ENCODE assay signal across 9 cellular contexts in genomic region chr13:27338816-27339215, GRCh38.
DNase-seq lines count a peak whose midpoint lies in the region; ATAC-seq lines count a peak whose summit lies in the region.
"Had no signal": no experiment of that assay in that cellular context is flagged by ENCODE, and none has a peak within 500 bp of the region (broad histone marks: within the 10 kb centered on the region; RNA-seq: fewer than 3 reads in every experiment).

No MANE protein-coding gene starts in this region.

- no peaks in the 10 kb centered on the region for H3K4me1 Mint-ChIP-seq in activated CD8-positive, alpha-beta T cell treated with anti-CD3 and anti-CD28 coated beads, Interleukin-2, amount 10 ng/mL, durations not matched to agents 7 days and 5 days (ENCODE audit: low read depth)

- H3K23ac ChIP-seq in mesendoderm (ENCODE audit: low read length), result no peak overlapping the region

- POLR2A ChIA-PET in activated CD8-positive, alpha-beta T cell treated with anti-CD3 and anti-CD28 coated beads, Interleukin-2, amount 10 ng/mL, durations not matched to agents 7 days and 5 days (lab: Charles Lee), result no interaction called here

- H3K9ac ChIP-seq in mesendoderm (ENCODE audit: low read length), result no peak overlapping the region

- no CpG with 5 or more reads among the region's 8 CpGs for WGBS in mesendoderm (ENCODE audit: extremely low coverage, insufficient coverage, low lambda C conversion rate)

- no peak overlapping the region for H2BK5ac ChIP-seq in mesendoderm (ENCODE audit: low read length)

- no peak overlapping the region for H3K27ac ChIP-seq in mesendoderm (ENCODE audit: low read depth, low read length)

- H2BK120ac ChIP-seq in mesendoderm (ENCODE audit: low read depth, low read length), result no peak overlapping the region

- H3K4me2 ChIP-seq in mesendoderm (ENCODE audit: low read length), result no peak overlapping the region

- no peak overlapping the region for H2BK15ac ChIP-seq in mesendoderm (replicated peaks; ENCODE audit: low read depth)

- CTCF ChIA-PET in activated CD8-positive, alpha-beta T cell treated with anti-CD3 and anti-CD28 coated beads, Interleukin-2, amount 10 ng/mL, durations not matched to agents 7 days and 5 days (lab: Charles Lee), result interaction anchor here (0.7 to 2.1 kb wide), 9 partner anchors 11 to 354 kb away, joined by 3 to 9 read pairs (median 4); no protein-coding TSS in a partner anchor

- H3K4me1 ChIP-seq in mesendoderm (ENCODE audit: control insufficient read depth, low read depth, low read length), result no peaks in the 10 kb centered on the region

- ATAC-seq in activated CD8-positive, alpha-beta T cell treated with anti-CD3 and anti-CD28 coated beads, Interleukin-2, amount 10 ng/mL, durations not matched to agents 7 days and 5 days, result peak; percentile 50
- ATAC-seq in GM18519 (IDR thresholded peaks at IDR 0.05; ENCODE audit: low FRiP score, unreplicated experiment) (no peak), HG02885 (IDR thresholded peaks at IDR 0.05; ENCODE audit: poor library complexity, unreplicated experiment) (no peak)

- H4K5ac ChIP-seq in mesendoderm (ENCODE audit: low read length), result no peak overlapping the region

- H4K8ac ChIP-seq in mesendoderm (ENCODE audit: low read depth, low read length), result no peak overlapping the region

- no peak overlapping the region for H3K56ac ChIP-seq in mesendoderm (ENCODE audit: low read length)

- peaks cover 3% of the 10 kb centered on the region for H3K27me3 Mint-ChIP-seq in activated CD8-positive, alpha-beta T cell treated with anti-CD3 and anti-CD28 coated beads, Interleukin-2, amount 10 ng/mL, durations not matched to agents 7 days and 5 days (ENCODE audit: low read depth)

- H3K27ac Mint-ChIP-seq in activated CD8-positive, alpha-beta T cell treated with anti-CD3 and anti-CD28 coated beads, Interleukin-2, amount 10 ng/mL, durations not matched to agents 7 days and 5 days, result no peak overlapping the region

- H3K36me3 Mint-ChIP-seq in activated CD8-positive, alpha-beta T cell treated with anti-CD3 and anti-CD28 coated beads, Interleukin-2, amount 10 ng/mL, durations not matched to agents 7 days and 5 days (ENCODE audit: low read depth), result no peaks in the 10 kb centered on the region

- no peaks in the 10 kb centered on the region for H3K27me3 ChIP-seq in mesendoderm (ENCODE audit: insufficient read depth, low read length, poor library complexity)

- no peak overlapping the region for H3K18ac ChIP-seq in mesendoderm (ENCODE audit: low read length)

- no peaks in the 10 kb centered on the region for H3K36me3 ChIP-seq in mesendoderm (ENCODE audit: control insufficient read depth, insufficient read depth, low read length)

- H3K4me3 ChIP-seq in mesendoderm (ENCODE audit: low read length), result no peak overlapping the region

- no peaks in the 10 kb centered on the region for H3K79me1 ChIP-seq in mesendoderm (ENCODE audit: low read length)

- DNase-seq in NCI-H146 (lab: John Stamatoyannopoulos, UW), result peak; percentile 9
- no peak for DNase-seq in NCI-H146 treated with DMSO at 0.1 percent for 48 hours (lab: John Stamatoyannopoulos, UW; ENCODE audit: unreplicated experiment)
- DNase-seq in HT1080 (ENCODE audit: low read depth), result peak; percentile 24
- no peak for DNase-seq in activated CD8-positive, alpha-beta T cell treated with anti-CD3 and anti-CD28 coated beads, Interleukin-2, amount 10 ng/mL, durations not matched to agents 7 days and 5 days
- DNase-seq in mesendoderm, result peak; percentile 82
- DNase-seq in retina, result no peak
- DNase-seq: NCI-H1092 treated with DMSO at 0.1 percent for 48 hours had no signal

- H3K4me3 Mint-ChIP-seq in activated CD8-positive, alpha-beta T cell treated with anti-CD3 and anti-CD28 coated beads, Interleukin-2, amount 10 ng/mL, durations not matched to agents 7 days and 5 days, result no peak overlapping the region

- H3K4ac ChIP-seq in mesendoderm (ENCODE audit: low read depth, low read length), result no peak overlapping the region

- H3K79me2 ChIP-seq in mesendoderm (ENCODE audit: control insufficient read depth, insufficient read depth, low read length), result no peaks in the 10 kb centered on the region

- no peaks in the 10 kb centered on the region for H3K9me3 Mint-ChIP-seq in activated CD8-positive, alpha-beta T cell treated with anti-CD3 and anti-CD28 coated beads, Interleukin-2, amount 10 ng/mL, durations not matched to agents 7 days and 5 days (ENCODE audit: insufficient read depth)

- H2AK5ac ChIP-seq in mesendoderm (ENCODE audit: low read length), result no peak overlapping the region

Comparison
In these comparisons a context has a peak if more than half of its experiments do, and no peak if none do; other contexts are left out.
1. DNase-seq: peak in NCI-H146 (single experiment), HT1080 (single experiment) and mesendoderm (single experiment); none in NCI-H146 treated with DMSO at 0.1 percent for 48 hours (single experiment), activated CD8-positive, alpha-beta T cell treated with anti-CD3 and anti-CD28 coated beads, Interleukin-2, amount 10 ng/mL, durations not matched to agents 7 days and 5 days (single experiment) and retina (single experiment).